Comparison of ENCODE assay signal across 1 cellular context in the genomic region with DNA sequence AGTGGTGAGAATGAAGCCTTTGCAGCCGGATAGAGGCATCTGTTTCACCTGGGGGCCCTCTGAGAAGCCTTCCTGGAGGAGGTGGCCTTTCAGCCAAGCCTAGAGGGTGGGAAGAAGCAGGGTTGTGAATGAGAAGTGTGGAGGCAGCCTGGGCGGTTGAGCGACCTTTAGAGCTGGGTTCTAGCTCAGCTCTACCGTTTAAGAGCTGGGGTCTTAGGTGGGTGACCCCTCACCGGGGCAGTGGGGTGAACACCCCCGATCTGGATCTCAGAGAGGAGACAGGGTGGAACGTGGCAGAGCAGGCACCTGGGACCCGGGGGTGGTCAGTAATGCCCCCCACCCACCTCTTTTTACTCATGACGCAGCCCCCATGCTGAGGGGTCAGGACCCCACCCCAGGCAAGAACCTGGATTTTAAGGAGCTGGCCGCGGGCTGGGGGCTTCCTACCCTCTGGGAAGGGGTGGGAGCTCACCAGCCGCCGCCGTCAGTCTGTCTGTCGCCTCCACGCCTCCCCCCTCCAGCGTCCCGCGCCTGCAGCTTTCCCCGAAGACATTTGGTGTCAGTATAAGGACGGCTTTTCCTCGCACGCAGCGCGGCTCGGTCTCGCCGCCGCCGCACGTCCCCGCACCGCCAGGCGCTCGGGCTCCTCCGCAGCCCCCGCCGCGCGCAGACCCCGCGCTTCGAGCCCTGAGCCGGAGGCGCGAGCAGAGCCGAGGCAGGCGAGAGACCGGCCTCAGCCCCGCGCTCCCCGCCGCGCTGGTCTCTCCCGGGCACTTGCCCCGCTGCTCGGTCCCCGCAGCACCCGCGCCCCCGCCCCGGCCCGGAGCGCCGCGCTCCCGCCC.
A peak's percentile ranks its signal among the peaks of the same experiment; 100 is the strongest.
TF ChIP-seq lines count a peak whose summit lies in the region.

No MANE protein-coding gene starts in this region.

TF ChIP-seq in HEK293, 187 proteins besides CTCF, POLR2A, EP300 and RAD21 (continued from another document and continues in another):
- TF ChIP-seq, protein P1, sequence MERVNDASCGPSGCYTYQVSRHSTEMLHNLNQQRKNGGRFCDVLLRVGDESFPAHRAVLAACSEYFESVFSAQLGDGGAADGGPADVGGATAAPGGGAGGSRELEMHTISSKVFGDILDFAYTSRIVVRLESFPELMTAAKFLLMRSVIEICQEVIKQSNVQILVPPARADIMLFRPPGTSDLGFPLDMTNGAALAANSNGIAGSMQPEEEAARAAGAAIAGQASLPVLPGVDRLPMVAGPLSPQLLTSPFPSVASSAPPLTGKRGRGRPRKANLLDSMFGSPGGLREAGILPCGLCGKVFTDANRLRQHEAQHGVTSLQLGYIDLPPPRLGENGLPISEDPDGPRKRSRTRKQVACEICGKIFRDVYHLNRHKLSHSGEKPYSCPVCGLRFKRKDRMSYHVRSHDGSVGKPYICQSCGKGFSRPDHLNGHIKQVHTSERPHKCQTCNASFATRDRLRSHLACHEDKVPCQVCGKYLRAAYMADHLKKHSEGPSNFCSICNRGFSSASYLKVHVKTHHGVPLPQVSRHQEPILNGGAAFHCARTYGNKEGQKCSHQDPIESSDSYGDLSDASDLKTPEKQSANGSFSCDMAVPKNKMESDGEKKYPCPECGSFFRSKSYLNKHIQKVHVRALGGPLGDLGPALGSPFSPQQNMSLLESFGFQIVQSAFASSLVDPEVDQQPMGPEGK (tag by site-specific recombination; IDR thresholded peaks at IDR 0.05) = peak; percentile 44; the same call in 1 of the 2 replicates
- TF ChIP-seq, protein P2, sequence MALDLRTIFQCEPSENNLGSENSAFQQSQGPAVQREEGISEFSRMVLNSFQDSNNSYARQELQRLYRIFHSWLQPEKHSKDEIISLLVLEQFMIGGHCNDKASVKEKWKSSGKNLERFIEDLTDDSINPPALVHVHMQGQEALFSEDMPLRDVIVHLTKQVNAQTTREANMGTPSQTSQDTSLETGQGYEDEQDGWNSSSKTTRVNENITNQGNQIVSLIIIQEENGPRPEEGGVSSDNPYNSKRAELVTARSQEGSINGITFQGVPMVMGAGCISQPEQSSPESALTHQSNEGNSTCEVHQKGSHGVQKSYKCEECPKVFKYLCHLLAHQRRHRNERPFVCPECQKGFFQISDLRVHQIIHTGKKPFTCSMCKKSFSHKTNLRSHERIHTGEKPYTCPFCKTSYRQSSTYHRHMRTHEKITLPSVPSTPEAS (tag by site-specific recombination; IDR thresholded peaks at IDR 0.05) = no peak
- no peak for TF ChIP-seq ZNF19 (tag by site-specific recombination; IDR thresholded peaks at IDR 0.05; ENCODE audit: low read depth)
- no peak for TF ChIP-seq OSR2 (tag by site-specific recombination; IDR thresholded peaks at IDR 0.05)
- no peak for TF ChIP-seq ZNF239 (tag by site-specific recombination; IDR thresholded peaks at IDR 0.05)
- no peak for TF ChIP-seq BCL11B (tag by site-specific recombination; IDR thresholded peaks at IDR 0.05; ENCODE audit: low read depth)
- TF ChIP-seq ZEB2 (tag by site-specific recombination; IDR thresholded peaks at IDR 0.05) = no peak
- TF ChIP-seq EGR2 (tag by site-specific recombination; IDR thresholded peaks at IDR 0.05; ENCODE audit: low read depth) = peak; percentile 17; the same call in 1 of the 2 replicates
- peak; percentile 52 for TF ChIP-seq ZFHX2 (tag by site-specific recombination; conservative IDR thresholded peaks at IDR 0.05)
- no peak for TF ChIP-seq ZNF121 (tag by site-specific recombination; IDR thresholded peaks at IDR 0.05)
- peak; percentile 60; the same call in 1 of the 2 replicates for TF ChIP-seq GLIS2 (tag by site-specific recombination; IDR thresholded peaks at IDR 0.05)
- no peak for TF ChIP-seq ZNF629 (tag by site-specific recombination; IDR thresholded peaks at IDR 0.05)
- no peak for TF ChIP-seq ZNF133 (tag by site-specific recombination; IDR thresholded peaks at IDR 0.05)
- TF ChIP-seq, protein P3, sequence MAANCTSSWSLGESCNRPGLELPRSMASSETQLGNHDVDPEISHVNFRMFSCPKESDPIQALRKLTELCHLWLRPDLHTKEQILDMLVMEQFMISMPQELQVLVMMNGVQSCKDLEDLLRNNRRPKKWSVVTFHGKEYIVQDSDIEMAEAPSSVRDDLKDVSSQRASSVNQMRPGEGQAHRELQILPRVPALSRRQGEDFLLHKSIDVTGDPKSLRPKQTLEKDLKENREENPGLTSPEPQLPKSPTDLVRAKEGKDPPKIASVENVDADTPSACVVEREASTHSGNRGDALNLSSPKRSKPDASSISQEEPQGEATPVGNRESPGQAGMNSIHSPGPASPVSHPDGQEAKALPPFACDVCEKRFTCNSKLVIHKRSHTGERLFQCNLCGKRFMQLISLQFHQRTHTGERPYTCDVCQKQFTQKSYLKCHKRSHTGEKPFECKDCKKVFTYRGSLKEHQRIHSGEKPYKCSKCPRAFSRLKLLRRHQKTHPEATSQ (tag by site-specific recombination; IDR thresholded peaks at IDR 0.05) = no peak
- TF ChIP-seq YY2 (tag by site-specific recombination; IDR thresholded peaks at IDR 0.05) = no peak
- TF ChIP-seq, protein P4, sequence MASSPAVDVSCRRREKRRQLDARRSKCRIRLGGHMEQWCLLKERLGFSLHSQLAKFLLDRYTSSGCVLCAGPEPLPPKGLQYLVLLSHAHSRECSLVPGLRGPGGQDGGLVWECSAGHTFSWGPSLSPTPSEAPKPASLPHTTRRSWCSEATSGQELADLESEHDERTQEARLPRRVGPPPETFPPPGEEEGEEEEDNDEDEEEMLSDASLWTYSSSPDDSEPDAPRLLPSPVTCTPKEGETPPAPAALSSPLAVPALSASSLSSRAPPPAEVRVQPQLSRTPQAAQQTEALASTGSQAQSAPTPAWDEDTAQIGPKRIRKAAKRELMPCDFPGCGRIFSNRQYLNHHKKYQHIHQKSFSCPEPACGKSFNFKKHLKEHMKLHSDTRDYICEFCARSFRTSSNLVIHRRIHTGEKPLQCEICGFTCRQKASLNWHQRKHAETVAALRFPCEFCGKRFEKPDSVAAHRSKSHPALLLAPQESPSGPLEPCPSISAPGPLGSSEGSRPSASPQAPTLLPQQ (tag by site-specific recombination; IDR thresholded peaks at IDR 0.05) = no peak
- no peak for TF ChIP-seq MYNN (tag by site-specific recombination; IDR thresholded peaks at IDR 0.05; ENCODE audit: borderline replicate concordance)
- no peak for TF ChIP-seq WT1 (tag by site-specific recombination; IDR thresholded peaks at IDR 0.05)
- no peak for TF ChIP-seq ZNF785 (tag by site-specific recombination; IDR thresholded peaks at IDR 0.05)
- no peak for TF ChIP-seq ZNF510 (tag by site-specific recombination; IDR thresholded peaks at IDR 0.05; ENCODE audit: insufficient replicate concordance)
- no peak for TF ChIP-seq ZNF416 (tag by site-specific recombination; IDR thresholded peaks at IDR 0.05)
- TF ChIP-seq OVOL3 (tag by site-specific recombination; IDR thresholded peaks at IDR 0.05) = no peak
- no peak for TF ChIP-seq HOXD13 (CRISPR knock-in tag; IDR thresholded peaks at IDR 0.05; ENCODE audit: borderline replicate concordance)
- TF ChIP-seq SALL2 (tag by site-specific recombination; IDR thresholded peaks at IDR 0.05; ENCODE audit: borderline replicate concordance) = no peak
- no peak for TF ChIP-seq ZNF561 (tag by site-specific recombination; IDR thresholded peaks at IDR 0.05; ENCODE audit: borderline replicate concordance)
- no peak for TF ChIP-seq ZNF132 (tag by site-specific recombination; IDR thresholded peaks at IDR 0.05; ENCODE audit: borderline replicate concordance)
- TF ChIP-seq ZNF23 (tag by site-specific recombination; IDR thresholded peaks at IDR 0.05; ENCODE audit: borderline replicate concordance) = no peak
- no peak for TF ChIP-seq SP2 (tag by site-specific recombination; IDR thresholded peaks at IDR 0.05)
- no peak for TF ChIP-seq TRIM28 (IDR thresholded peaks at IDR 0.05; ENCODE audit: borderline replicate concordance, low read length)
- TF ChIP-seq, protein P5, sequence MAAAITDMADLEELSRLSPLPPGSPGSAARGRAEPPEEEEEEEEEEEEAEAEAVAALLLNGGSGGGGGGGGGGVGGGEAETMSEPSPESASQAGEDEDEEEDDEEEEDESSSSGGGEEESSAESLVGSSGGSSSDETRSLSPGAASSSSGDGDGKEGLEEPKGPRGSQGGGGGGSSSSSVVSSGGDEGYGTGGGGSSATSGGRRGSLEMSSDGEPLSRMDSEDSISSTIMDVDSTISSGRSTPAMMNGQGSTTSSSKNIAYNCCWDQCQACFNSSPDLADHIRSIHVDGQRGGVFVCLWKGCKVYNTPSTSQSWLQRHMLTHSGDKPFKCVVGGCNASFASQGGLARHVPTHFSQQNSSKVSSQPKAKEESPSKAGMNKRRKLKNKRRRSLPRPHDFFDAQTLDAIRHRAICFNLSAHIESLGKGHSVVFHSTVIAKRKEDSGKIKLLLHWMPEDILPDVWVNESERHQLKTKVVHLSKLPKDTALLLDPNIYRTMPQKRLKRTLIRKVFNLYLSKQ (tag by site-specific recombination; IDR thresholded peaks at IDR 0.05; ENCODE audit: borderline replicate concordance) = no peak
- TF ChIP-seq, protein P6, sequence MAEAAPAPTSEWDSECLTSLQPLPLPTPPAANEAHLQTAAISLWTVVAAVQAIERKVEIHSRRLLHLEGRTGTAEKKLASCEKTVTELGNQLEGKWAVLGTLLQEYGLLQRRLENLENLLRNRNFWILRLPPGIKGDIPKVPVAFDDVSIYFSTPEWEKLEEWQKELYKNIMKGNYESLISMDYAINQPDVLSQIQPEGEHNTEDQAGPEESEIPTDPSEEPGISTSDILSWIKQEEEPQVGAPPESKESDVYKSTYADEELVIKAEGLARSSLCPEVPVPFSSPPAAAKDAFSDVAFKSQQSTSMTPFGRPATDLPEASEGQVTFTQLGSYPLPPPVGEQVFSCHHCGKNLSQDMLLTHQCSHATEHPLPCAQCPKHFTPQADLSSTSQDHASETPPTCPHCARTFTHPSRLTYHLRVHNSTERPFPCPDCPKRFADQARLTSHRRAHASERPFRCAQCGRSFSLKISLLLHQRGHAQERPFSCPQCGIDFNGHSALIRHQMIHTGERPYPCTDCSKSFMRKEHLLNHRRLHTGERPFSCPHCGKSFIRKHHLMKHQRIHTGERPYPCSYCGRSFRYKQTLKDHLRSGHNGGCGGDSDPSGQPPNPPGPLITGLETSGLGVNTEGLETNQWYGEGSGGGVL (tag by site-specific recombination; IDR thresholded peaks at IDR 0.05) = 0 out of 2 replicates have a peak, but pooled peaks have one; percentile 12
- TF ChIP-seq ZNF248 (tag by site-specific recombination; IDR thresholded peaks at IDR 0.05) = no peak
- TF ChIP-seq ZSCAN23 (tag by site-specific recombination; IDR thresholded peaks at IDR 0.05) = no peak
- TF ChIP-seq, protein P7, sequence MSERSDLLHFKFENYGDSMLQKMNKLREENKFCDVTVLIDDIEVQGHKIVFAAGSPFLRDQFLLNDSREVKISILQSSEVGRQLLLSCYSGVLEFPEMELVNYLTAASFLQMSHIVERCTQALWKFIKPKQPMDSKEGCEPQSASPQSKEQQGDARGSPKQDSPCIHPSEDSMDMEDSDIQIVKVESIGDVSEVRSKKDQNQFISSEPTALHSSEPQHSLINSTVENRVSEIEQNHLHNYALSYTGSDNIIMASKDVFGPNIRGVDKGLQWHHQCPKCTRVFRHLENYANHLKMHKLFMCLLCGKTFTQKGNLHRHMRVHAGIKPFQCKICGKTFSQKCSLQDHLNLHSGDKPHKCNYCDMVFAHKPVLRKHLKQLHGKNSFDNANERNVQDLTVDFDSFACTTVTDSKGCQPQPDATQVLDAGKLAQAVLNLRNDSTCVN (tag by site-specific recombination; optimal IDR thresholded peaks at IDR 0.05) = peak; percentile 55
- no peak for TF ChIP-seq SP3 (tag by site-specific recombination; IDR thresholded peaks at IDR 0.05)
- TF ChIP-seq, protein P8, sequence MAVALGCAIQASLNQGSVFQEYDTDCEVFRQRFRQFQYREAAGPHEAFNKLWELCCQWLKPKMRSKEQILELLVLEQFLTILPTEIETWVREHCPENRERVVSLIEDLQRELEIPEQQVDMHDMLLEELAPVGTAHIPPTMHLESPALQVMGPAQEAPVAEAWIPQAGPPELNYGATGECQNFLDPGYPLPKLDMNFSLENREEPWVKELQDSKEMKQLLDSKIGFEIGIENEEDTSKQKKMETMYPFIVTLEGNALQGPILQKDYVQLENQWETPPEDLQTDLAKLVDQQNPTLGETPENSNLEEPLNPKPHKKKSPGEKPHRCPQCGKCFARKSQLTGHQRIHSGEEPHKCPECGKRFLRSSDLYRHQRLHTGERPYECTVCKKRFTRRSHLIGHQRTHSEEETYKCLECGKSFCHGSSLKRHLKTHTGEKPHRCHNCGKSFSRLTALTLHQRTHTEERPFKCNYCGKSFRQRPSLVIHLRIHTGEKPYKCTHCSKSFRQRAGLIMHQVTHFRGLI (tag by site-specific recombination; IDR thresholded peaks at IDR 0.05) = no peak
- TF ChIP-seq, protein P9, sequence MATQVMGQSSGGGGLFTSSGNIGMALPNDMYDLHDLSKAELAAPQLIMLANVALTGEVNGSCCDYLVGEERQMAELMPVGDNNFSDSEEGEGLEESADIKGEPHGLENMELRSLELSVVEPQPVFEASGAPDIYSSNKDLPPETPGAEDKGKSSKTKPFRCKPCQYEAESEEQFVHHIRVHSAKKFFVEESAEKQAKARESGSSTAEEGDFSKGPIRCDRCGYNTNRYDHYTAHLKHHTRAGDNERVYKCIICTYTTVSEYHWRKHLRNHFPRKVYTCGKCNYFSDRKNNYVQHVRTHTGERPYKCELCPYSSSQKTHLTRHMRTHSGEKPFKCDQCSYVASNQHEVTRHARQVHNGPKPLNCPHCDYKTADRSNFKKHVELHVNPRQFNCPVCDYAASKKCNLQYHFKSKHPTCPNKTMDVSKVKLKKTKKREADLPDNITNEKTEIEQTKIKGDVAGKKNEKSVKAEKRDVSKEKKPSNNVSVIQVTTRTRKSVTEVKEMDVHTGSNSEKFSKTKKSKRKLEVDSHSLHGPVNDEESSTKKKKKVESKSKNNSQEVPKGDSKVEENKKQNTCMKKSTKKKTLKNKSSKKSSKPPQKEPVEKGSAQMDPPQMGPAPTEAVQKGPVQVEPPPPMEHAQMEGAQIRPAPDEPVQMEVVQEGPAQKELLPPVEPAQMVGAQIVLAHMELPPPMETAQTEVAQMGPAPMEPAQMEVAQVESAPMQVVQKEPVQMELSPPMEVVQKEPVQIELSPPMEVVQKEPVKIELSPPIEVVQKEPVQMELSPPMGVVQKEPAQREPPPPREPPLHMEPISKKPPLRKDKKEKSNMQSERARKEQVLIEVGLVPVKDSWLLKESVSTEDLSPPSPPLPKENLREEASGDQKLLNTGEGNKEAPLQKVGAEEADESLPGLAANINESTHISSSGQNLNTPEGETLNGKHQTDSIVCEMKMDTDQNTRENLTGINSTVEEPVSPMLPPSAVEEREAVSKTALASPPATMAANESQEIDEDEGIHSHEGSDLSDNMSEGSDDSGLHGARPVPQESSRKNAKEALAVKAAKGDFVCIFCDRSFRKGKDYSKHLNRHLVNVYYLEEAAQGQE (tag by site-specific recombination; IDR thresholded peaks at IDR 0.05) = no peak
- TF ChIP-seq ZNF76 (tag by site-specific recombination; IDR thresholded peaks at IDR 0.05; ENCODE audit: borderline replicate concordance, low read depth) = no peak
